In genomic region chr4:10005632-10006031, GRCh38 we compare ENCODE assay signal across 14 cellular contexts. TPM values are rescaled to one million over a fixed set of nuclear protein-coding genes. Genes with fewer than 3 reads are reported as not detected.
DNase-seq lines count a peak whose midpoint lies in the region; ATAC-seq, FAIRE-seq and TF ChIP-seq lines count a peak whose summit lies in the region.
"Had no signal": no experiment of that assay in that cellular context is flagged by ENCODE, and none has a peak within 500 bp of the region (broad histone marks: within the 10 kb centered on the region; RNA-seq: fewer than 3 reads in every experiment).

No MANE protein-coding gene starts in this region.

- H3K27me3 ChIP-seq in ascending aorta (no peaks in the 10 kb centered on the region), left lung (no peaks in the 10 kb centered on the region)

- peak; percentile 76 for FAIRE-seq in GM18507 (lab: Jason Lieb, UNC)
- FAIRE-seq: G401.6 had no signal

- H3K27ac Mint-ChIP-seq in stimulated activated memory B cell treated with anti-CD40 and anti-IgM and Interleukin-4, amounts not matched to agents 10 μg/mL and 1 μg/mL and 100 μg/mL, for 72 hours = peak overlapping the region; percentile 35
- H3K27ac Mint-ChIP-seq: CD8-positive, alpha-beta memory T cell; memory B cell had no signal

- H3K9me3 ChIP-seq in ascending aorta = no peaks in the 10 kb centered on the region
- H3K9me3 ChIP-seq in left lung = no peaks in the 10 kb centered on the region

- H3K4me3 ChIP-seq in ascending aorta (no peak overlapping the region), left lung (no peak overlapping the region)

- H3K36me3 Mint-ChIP-seq in stimulated activated memory B cell treated with anti-CD40 and anti-IgM and Interleukin-4, amounts not matched to agents 10 μg/mL and 1 μg/mL and 100 μg/mL, for 72 hours = no peaks in the 10 kb centered on the region
- H3K36me3 Mint-ChIP-seq: memory B cell had no signal

- peak overlapping the region; percentile 58 to 77 for H3K27ac ChIP-seq in ascending aorta
- peak overlapping the region; percentile 45 to 88 for H3K27ac ChIP-seq in left lung

- no peak overlapping the region for H3K4me3 Mint-ChIP-seq in stimulated activated memory B cell treated with anti-CD40 and anti-IgM and Interleukin-4, amounts not matched to agents 10 μg/mL and 1 μg/mL and 100 μg/mL, for 72 hours
- H3K4me3 Mint-ChIP-seq: CD8-positive, alpha-beta memory T cell; memory B cell had no signal

- H3K9me3 Mint-ChIP-seq in stimulated activated memory B cell treated with anti-CD40 and anti-IgM and Interleukin-4, amounts not matched to agents 10 μg/mL and 1 μg/mL and 100 μg/mL, for 72 hours = peaks cover 3% of the 10 kb centered on the region
- H3K9me3 Mint-ChIP-seq: CD8-positive, alpha-beta memory T cell; memory B cell had no signal

- H3K27me3 Mint-ChIP-seq in stimulated activated memory B cell treated with anti-CD40 and anti-IgM and Interleukin-4, amounts not matched to agents 10 μg/mL and 1 μg/mL and 100 μg/mL, for 72 hours = no peaks in the 10 kb centered on the region
- H3K27me3 Mint-ChIP-seq: CD8-positive, alpha-beta memory T cell; memory B cell had no signal

- TF ChIP-seq CTCF in ascending aorta (IDR thresholded peaks at IDR 0.05) (no peak), left lung (IDR thresholded peaks at IDR 0.05) (no peak)

- H3K4me1 Mint-ChIP-seq in stimulated activated memory B cell treated with anti-CD40 and anti-IgM and Interleukin-4, amounts not matched to agents 10 μg/mL and 1 μg/mL and 100 μg/mL, for 72 hours = peaks cover 29% of the 10 kb centered on the region

- H3K36me3 ChIP-seq in ascending aorta (no peaks in the 10 kb centered on the region), left lung (no peaks in the 10 kb centered on the region)

- DNase-seq in GM18507 (ENCODE audit: extremely low spot score, insufficient read length, low read depth) (no peak), ascending aorta (ENCODE audit: low spot score in 2 of 2) (no peak), left lung (no peak), H4 (ENCODE audit: low spot score) (no peak), left lobe of liver (ENCODE audit: low spot score) (no peak), SIG-M5 (lab: John Stamatoyannopoulos, UW) (no peak)
- DNase-seq: activated T-cell treated with anti-CD3 and anti-CD28 coated beads, Interleukin-2, amount 50 U/mL, for 1 hour; amniotic stem cell; CD8-positive, alpha-beta memory T cell had no signal

- peaks cover 17 to 35% of the 10 kb centered on the region in 2 donors for H3K4me1 ChIP-seq in ascending aorta
- peaks cover 32 to 39% of the 10 kb centered on the region in 2 donors for H3K4me1 ChIP-seq in left lung

- intact Hi-C loops in ascending aorta (cut with DNase I) (no loop called here), left lung (cut with DNase I) (no loop called here)

- ATAC-seq in left lung (no peak), GM18498 (IDR thresholded peaks at IDR 0.05; ENCODE audit: unreplicated experiment) (no peak), left lobe of liver (no peak)
- ATAC-seq in stimulated activated memory B cell treated with anti-CD40 and anti-IgM and Interleukin-4, amounts not matched to agents 10 μg/mL and 1 μg/mL and 100 μg/mL, for 72 hours = no peak
- ATAC-seq: activated CD4-positive, CD25-positive, alpha-beta regulatory T cell treated with anti-CD3 and anti-CD28 coated beads, Interleukin-2, amount 50 U/mL, for 24 hours had no signal

RNA-seq across cellular contexts. Expression of gene SLC2A9, which starts 15.7 kb away (rescaled TPM):
- 6.2 TPM for total RNA-seq in ascending aorta
- 10 to 100 TPM; 10.6 to 19.0 TPM for total RNA-seq in left lung
- 0.35 TPM in 1 of 2 replicates, not detected in the other for total RNA-seq in H4 (2014; rRNA removed; shearing (Covaris generic))
- 21.7 TPM for total RNA-seq in left lobe of liver
